Comparison of ENCODE assay signal across 8 cellular contexts in the genomic region with DNA sequence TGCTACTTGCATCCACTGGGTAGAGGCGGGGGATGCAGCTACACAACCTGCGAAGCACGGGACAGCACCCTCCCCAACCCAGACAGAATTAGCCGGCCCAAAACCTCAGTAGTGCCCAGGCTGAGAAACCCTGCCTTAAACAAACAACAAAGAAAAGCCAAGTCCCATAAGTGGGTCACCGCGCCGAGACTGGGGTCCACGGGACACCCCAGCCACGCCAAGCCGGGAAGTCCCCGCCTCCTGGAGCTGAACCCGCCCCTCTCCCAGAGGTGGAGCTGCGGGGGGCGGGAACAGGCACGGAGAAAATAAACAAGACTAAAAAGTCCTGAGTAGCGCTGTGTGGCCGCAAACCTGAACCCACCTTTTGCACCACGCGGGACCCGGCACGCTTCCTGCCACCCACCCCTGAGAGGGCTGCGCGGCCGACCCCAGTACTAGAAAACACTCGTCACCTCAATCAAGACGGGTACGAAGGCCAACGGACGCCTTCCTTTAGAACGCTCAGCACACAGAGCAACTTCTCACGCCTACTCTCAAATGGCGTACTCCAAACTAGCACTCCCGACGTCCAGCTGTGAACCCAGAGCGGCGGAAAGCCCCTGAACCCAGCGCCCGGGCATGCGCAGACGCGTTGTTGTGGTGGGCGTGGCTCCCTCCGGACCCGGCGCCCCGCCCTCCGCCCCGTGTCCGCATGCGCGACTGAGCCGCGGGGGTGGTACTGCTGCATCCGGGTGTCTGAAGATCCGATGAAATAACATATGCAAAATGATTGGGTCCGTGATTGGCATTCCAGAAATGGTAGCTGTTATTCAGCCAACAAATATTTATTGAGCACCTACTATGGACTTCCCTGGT. TPM values are rescaled to one million over a fixed set of nuclear protein-coding genes. Genes with fewer than 3 reads are reported as not detected.
DNase-seq lines count a peak whose midpoint lies in the region; ATAC-seq and TF ChIP-seq lines count a peak whose summit lies in the region.
"Not testable (repeated sequence)": the region's sequence is repeated elsewhere in the genome, so short reads cannot be mapped to it uniquely, and the experiment has no call there.

No MANE protein-coding gene starts in this region.

- peak overlapping the region; percentile 82 for H3K27ac Mint-ChIP-seq in activated CD4-positive, alpha-beta T cell treated with anti-CD3 and anti-CD28 coated beads, Interleukin-2, amount 10 ng/mL, durations not matched to agents 24 days and 14 days
- H3K27ac Mint-ChIP-seq in central memory CD8-positive, alpha-beta T cell (ENCODE audit: low read depth) = peak overlapping the region; percentile 84

- intact Hi-C loops in activated CD4-positive, alpha-beta T cell treated with anti-CD3 and anti-CD28 coated beads, Interleukin-2, amount 10 ng/mL, durations not matched to agents 24 days and 14 days (cut with micrococcal nuclease); left colon (cut with DNase I, micrococcal nuclease): not testable (repeated sequence)

- DNase-seq in AG09309 (ENCODE audit: low read depth) = not testable (repeated sequence)
- peak; percentile 32 to 76 for DNase-seq in NCI-H524 (lab: John Stamatoyannopoulos, UW)
- peak; percentile 96 for DNase-seq in activated CD4-positive, alpha-beta T cell treated with anti-CD3 and anti-CD28 coated beads, Interleukin-2, amount 10 ng/mL, durations not matched to agents 24 days and 14 days
- DNase-seq in central memory CD8-positive, alpha-beta T cell (ENCODE audit: low spot score in 2 of 2) = peak; percentile 91 to 94
- DNase-seq in left colon = peak in 1 of 2 donors; percentile 77
- peak; percentile 92 for DNase-seq in stimulated activated CD4-positive, alpha-beta T cell treated with anti-CD3 and anti-CD28 coated beads, Interleukin-1b, Interleukin-23, amount 100 ng/mL, for 4 hours (ENCODE audit: low read depth in 2 of 2)

- peak overlapping the region; percentile 54 for H3K4me3 ChIP-seq in AG09309 (ENCODE audit: control insufficient read depth, low read depth, low read length)

- ATAC-seq in GM19372 (IDR thresholded peaks at IDR 0.05; ENCODE audit: low read depth, unreplicated experiment) (peak; percentile 81), HG03439 (IDR thresholded peaks at IDR 0.05; ENCODE audit: unreplicated experiment) (peak; percentile 64), left colon (peak; percentile 95)
- ATAC-seq in central memory CD8-positive, alpha-beta T cell (replicated peaks; ENCODE audit: extremely low read depth, poor library complexity, severe bottlenecking) = peak; percentile 84

- not testable (repeated sequence) for H3K36me3 Mint-ChIP-seq in activated CD4-positive, alpha-beta T cell treated with anti-CD3 and anti-CD28 coated beads, Interleukin-2, amount 10 ng/mL, durations not matched to agents 24 days and 14 days (ENCODE audit: low read depth)
- H3K36me3 Mint-ChIP-seq in central memory CD8-positive, alpha-beta T cell (ENCODE audit: insufficient read depth) = peaks cover 14% of the 10 kb centered on the region

- H3K27me3 Mint-ChIP-seq in activated CD4-positive, alpha-beta T cell treated with anti-CD3 and anti-CD28 coated beads, Interleukin-2, amount 10 ng/mL, durations not matched to agents 24 days and 14 days = peaks cover 11% of the 10 kb centered on the region
- not testable (repeated sequence) for H3K27me3 Mint-ChIP-seq in central memory CD8-positive, alpha-beta T cell

- not testable (repeated sequence) for H3K9me3 Mint-ChIP-seq in activated CD4-positive, alpha-beta T cell treated with anti-CD3 and anti-CD28 coated beads, Interleukin-2, amount 10 ng/mL, durations not matched to agents 24 days and 14 days; central memory CD8-positive, alpha-beta T cell

- H3K4me1 Mint-ChIP-seq in activated CD4-positive, alpha-beta T cell treated with anti-CD3 and anti-CD28 coated beads, Interleukin-2, amount 10 ng/mL, durations not matched to agents 24 days and 14 days = peaks cover 11% of the 10 kb centered on the region
- peaks cover 12% of the 10 kb centered on the region for H3K4me1 Mint-ChIP-seq in central memory CD8-positive, alpha-beta T cell

- H3K4me3 Mint-ChIP-seq in activated CD4-positive, alpha-beta T cell treated with anti-CD3 and anti-CD28 coated beads, Interleukin-2, amount 10 ng/mL, durations not matched to agents 24 days and 14 days = peak overlapping the region; percentile 84
- peak overlapping the region; percentile 85 for H3K4me3 Mint-ChIP-seq in central memory CD8-positive, alpha-beta T cell

- not testable (repeated sequence) for TF ChIP-seq CTCF in AG09309 (IDR thresholded peaks at IDR 0.05; ENCODE audit: control insufficient read depth, insufficient read depth, low read depth, low read length, missing control alignments)

RNA-seq across cellular contexts. Expression of a gene that starts 4.8 kb away (rescaled TPM):
- total RNA-seq in activated CD4-positive, alpha-beta T cell treated with anti-CD3 and anti-CD28 coated beads, Interleukin-2, amount 10 ng/mL, durations not matched to agents 24 days and 14 days = not detected in 2 replicates
- total RNA-seq in left colon = not detected

RNA-seq across cellular contexts. Expression of a gene that starts 20.3 kb away (rescaled TPM):
- total RNA-seq in activated CD4-positive, alpha-beta T cell treated with anti-CD3 and anti-CD28 coated beads, Interleukin-2, amount 10 ng/mL, durations not matched to agents 24 days and 14 days = 117 and 118 TPM in 2 replicates
- 100 to 1,000 TPM; 130 to 132 TPM for total RNA-seq in left colon

RNA-seq across cellular contexts. Expression of a gene that starts 35.2 kb away (rescaled TPM):
- 36.9 and 40.7 TPM in 2 replicates for total RNA-seq in activated CD4-positive, alpha-beta T cell treated with anti-CD3 and anti-CD28 coated beads, Interleukin-2, amount 10 ng/mL, durations not matched to agents 24 days and 14 days
- 10 to 100 TPM; 46.3 to 49.8 TPM for total RNA-seq in left colon
